Comparison of ENCODE assay signal across 1 cellular context in the genomic region with DNA sequence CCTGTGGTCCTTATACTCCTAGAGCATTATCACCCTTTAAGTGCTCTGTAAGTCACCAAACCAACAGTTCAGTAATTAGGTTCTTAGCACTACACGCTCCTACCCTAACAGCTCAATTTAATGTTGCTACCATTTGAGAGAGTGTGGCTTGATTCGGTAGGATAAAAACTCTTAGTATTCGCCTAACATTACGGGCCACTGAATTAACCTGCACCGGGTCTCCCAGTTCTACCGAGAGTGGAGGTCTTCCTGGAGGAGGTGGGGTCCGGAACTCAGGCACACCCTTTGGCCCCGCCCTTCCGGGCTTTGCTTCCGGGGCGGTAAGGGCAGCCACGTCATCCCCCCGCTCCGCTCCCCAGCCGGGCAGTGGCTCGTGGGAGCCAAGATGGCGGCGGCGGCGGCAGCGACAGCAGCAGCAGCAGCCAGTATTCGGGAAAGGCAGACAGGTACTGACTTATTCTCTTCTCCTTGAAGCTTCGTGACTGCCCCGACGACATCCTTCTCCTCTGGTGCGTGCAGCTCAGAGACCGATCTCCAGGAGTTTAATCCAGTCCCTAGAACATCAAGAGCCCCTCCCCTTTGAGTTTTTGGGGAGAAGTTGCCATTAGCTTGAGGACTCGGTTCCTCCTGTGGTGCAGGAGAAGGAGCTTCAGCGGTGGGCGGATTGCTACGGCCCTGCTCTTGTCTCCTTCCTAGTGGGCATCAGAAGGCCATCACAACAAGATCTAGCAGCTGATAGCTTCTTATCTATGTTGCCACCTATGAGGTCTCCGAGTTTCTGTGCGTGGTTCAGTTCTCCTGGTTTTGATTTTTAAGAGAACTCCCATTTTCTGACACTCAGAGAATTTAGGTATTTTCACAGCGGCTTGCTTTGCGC.
A peak's percentile ranks its signal among the peaks of the same experiment; 100 is the strongest.
TF ChIP-seq lines count a peak whose summit lies in the region.

A gene with protein sequence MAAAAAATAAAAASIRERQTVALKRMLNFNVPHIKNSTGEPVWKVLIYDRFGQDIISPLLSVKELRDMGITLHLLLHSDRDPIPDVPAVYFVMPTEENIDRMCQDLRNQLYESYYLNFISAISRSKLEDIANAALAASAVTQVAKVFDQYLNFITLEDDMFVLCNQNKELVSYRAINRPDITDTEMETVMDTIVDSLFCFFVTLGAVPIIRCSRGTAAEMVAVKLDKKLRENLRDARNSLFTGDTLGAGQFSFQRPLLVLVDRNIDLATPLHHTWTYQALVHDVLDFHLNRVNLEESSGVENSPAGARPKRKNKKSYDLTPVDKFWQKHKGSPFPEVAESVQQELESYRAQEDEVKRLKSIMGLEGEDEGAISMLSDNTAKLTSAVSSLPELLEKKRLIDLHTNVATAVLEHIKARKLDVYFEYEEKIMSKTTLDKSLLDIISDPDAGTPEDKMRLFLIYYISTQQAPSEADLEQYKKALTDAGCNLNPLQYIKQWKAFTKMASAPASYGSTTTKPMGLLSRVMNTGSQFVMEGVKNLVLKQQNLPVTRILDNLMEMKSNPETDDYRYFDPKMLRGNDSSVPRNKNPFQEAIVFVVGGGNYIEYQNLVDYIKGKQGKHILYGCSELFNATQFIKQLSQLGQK (plus strand): TSS at position 366 of the 877 bp plus-strand sequence. CDS start 20 bp downstream, at position 386.

TF ChIP-seq in K562, 482 proteins besides CTCF, POLR2A, EP300 and RAD21 (continued from another document and continues in another):
- TF ChIP-seq, protein P1, sequence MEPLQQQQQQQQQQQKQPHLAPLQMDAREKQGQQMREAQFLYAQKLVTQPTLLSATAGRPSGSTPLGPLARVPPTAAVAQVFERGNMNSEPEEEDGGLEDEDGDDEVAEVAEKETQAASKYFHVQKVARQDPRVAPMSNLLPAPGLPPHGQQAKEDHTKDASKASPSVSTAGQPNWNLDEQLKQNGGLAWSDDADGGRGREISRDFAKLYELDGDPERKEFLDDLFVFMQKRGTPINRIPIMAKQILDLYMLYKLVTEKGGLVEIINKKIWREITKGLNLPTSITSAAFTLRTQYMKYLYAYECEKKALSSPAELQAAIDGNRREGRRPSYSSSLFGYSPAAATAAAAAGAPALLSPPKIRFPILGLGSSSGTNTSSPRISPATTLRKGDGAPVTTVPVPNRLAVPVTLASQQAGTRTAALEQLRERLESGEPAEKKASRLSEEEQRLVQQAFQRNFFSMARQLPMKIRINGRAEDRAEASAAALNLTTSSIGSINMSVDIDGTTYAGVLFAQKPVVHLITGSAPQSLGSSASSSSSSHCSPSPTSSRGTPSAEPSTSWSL (CRISPR knock-in tag; IDR thresholded peaks at IDR 0.05; ENCODE audit: borderline replicate concordance): no peak
- TF ChIP-seq FIP1L1 (IDR thresholded peaks at IDR 0.05; ENCODE audit: low read depth, low read length, poor library complexity, severe bottlenecking): no peak
- no peak for TF ChIP-seq DMBX1 (CRISPR knock-in tag; IDR thresholded peaks at IDR 0.05; ENCODE audit: borderline replicate concordance)
- TF ChIP-seq SNRNP70 (optimal IDR thresholded peaks at IDR 0.05; ENCODE audit: low read depth, low read length): no peak
- no peak for TF ChIP-seq DACH1 (IDR thresholded peaks at IDR 0.05; ENCODE audit: partially characterized antibody)
- TF ChIP-seq ARID1B (IDR thresholded peaks at IDR 0.05): 0 out of 2 replicates have a peak, but pooled peaks have one; percentile 13
- TF ChIP-seq YBX1 (IDR thresholded peaks at IDR 0.05): no peak
- no peak for TF ChIP-seq TBL1XR1 (IDR thresholded peaks at IDR 0.05; ENCODE audit: low read length in 2 of 2)
- no peak for TF ChIP-seq NCOA2 (IDR thresholded peaks at IDR 0.05; ENCODE audit: partially characterized antibody in 2 of 2)
- TF ChIP-seq, protein P2, sequence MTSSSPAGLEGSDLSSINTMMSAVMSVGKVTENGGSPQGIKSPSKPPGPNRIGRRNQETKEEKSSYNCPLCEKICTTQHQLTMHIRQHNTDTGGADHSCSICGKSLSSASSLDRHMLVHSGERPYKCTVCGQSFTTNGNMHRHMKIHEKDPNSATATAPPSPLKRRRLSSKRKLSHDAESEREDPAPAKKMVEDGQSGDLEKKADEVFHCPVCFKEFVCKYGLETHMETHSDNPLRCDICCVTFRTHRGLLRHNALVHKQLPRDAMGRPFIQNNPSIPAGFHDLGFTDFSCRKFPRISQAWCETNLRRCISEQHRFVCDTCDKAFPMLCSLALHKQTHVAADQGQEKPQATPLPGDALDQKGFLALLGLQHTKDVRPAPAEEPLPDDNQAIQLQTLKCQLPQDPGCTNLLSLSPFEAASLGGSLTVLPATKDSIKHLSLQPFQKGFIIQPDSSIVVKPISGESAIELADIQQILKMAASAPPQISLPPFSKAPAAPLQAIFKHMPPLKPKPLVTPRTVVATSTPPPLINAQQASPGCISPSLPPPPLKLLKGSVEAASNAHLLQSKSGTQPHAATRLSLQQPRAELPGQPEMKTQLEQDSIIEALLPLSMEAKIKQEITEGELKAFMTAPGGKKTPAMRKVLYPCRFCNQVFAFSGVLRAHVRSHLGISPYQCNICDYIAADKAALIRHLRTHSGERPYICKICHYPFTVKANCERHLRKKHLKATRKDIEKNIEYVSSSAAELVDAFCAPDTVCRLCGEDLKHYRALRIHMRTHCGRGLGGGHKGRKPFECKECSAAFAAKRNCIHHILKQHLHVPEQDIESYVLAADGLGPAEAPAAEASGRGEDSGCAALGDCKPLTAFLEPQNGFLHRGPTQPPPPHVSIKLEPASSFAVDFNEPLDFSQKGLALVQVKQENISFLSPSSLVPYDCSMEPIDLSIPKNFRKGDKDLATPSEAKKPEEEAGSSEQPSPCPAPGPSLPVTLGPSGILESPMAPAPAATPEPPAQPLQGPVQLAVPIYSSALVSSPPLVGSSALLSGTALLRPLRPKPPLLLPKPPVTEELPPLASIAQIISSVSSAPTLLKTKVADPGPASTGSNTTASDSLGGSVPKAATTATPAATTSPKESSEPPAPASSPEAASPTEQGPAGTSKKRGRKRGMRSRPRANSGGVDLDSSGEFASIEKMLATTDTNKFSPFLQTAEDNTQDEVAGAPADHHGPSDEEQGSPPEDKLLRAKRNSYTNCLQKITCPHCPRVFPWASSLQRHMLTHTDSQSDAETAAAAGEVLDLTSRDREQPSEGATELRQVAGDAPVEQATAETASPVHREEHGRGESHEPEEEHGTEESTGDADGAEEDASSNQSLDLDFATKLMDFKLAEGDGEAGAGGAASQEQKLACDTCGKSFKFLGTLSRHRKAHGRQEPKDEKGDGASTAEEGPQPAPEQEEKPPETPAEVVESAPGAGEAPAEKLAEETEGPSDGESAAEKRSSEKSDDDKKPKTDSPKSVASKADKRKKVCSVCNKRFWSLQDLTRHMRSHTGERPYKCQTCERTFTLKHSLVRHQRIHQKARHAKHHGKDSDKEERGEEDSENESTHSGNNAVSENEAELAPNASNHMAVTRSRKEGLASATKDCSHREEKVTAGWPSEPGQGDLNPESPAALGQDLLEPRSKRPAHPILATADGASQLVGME (CRISPR knock-in tag; IDR thresholded peaks at IDR 0.05): no peak
- TF ChIP-seq ZNF583 (CRISPR knock-in tag; IDR thresholded peaks at IDR 0.05): 0 out of 2 replicates have a peak, but pooled peaks have one; percentile 42
- 0 out of 2 replicates have a peak, but pooled peaks have one; percentile 13 for TF ChIP-seq KLF10 (CRISPR knock-in tag; IDR thresholded peaks at IDR 0.05)
- TF ChIP-seq NCOA1 (IDR thresholded peaks at IDR 0.05; ENCODE audit: low read depth): 0 out of 2 replicates have a peak, but pooled peaks have one; percentile 25
- no peak for TF ChIP-seq ARID2 (IDR thresholded peaks at IDR 0.05)
- no peak for TF ChIP-seq EWSR1 (IDR thresholded peaks at IDR 0.05; ENCODE audit: borderline replicate concordance, low read depth, partially characterized antibody)
- TF ChIP-seq TAF9B (IDR thresholded peaks at IDR 0.05; ENCODE audit: partially characterized antibody): peak; percentile 95
- no peak for TF ChIP-seq ZNF77 (CRISPR knock-in tag; IDR thresholded peaks at IDR 0.05)
- TF ChIP-seq, protein P3, sequence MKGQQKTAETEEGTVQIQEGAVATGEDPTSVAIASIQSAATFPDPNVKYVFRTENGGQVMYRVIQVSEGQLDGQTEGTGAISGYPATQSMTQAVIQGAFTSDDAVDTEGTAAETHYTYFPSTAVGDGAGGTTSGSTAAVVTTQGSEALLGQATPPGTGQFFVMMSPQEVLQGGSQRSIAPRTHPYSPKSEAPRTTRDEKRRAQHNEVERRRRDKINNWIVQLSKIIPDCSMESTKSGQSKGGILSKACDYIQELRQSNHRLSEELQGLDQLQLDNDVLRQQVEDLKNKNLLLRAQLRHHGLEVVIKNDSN (CRISPR knock-in tag; IDR thresholded peaks at IDR 0.05): no peak
- TF ChIP-seq ZKSCAN3 (CRISPR knock-in tag; IDR thresholded peaks at IDR 0.05): no peak
- TF ChIP-seq, protein P4, sequence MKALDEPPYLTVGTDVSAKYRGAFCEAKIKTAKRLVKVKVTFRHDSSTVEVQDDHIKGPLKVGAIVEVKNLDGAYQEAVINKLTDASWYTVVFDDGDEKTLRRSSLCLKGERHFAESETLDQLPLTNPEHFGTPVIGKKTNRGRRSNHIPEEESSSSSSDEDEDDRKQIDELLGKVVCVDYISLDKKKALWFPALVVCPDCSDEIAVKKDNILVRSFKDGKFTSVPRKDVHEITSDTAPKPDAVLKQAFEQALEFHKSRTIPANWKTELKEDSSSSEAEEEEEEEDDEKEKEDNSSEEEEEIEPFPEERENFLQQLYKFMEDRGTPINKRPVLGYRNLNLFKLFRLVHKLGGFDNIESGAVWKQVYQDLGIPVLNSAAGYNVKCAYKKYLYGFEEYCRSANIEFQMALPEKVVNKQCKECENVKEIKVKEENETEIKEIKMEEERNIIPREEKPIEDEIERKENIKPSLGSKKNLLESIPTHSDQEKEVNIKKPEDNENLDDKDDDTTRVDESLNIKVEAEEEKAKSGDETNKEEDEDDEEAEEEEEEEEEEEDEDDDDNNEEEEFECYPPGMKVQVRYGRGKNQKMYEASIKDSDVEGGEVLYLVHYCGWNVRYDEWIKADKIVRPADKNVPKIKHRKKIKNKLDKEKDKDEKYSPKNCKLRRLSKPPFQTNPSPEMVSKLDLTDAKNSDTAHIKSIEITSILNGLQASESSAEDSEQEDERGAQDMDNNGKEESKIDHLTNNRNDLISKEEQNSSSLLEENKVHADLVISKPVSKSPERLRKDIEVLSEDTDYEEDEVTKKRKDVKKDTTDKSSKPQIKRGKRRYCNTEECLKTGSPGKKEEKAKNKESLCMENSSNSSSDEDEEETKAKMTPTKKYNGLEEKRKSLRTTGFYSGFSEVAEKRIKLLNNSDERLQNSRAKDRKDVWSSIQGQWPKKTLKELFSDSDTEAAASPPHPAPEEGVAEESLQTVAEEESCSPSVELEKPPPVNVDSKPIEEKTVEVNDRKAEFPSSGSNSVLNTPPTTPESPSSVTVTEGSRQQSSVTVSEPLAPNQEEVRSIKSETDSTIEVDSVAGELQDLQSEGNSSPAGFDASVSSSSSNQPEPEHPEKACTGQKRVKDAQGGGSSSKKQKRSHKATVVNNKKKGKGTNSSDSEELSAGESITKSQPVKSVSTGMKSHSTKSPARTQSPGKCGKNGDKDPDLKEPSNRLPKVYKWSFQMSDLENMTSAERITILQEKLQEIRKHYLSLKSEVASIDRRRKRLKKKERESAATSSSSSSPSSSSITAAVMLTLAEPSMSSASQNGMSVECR (CRISPR knock-in tag; IDR thresholded peaks at IDR 0.05): no peak; the same call in 1 of the 2 replicates
- no peak for TF ChIP-seq CAMTA2 (CRISPR knock-in tag; conservative IDR thresholded peaks at IDR 0.05)
- no peak for TF ChIP-seq THRAP3 (IDR thresholded peaks at IDR 0.05; ENCODE audit: borderline replicate concordance)
- peak; percentile 58 for TF ChIP-seq RBBP5 (IDR thresholded peaks at IDR 0.05; ENCODE audit: borderline replicate concordance, insufficient read depth, low read length, poor library complexity, severe bottlenecking)
- no peak for TF ChIP-seq KAT8 (IDR thresholded peaks at IDR 0.05; ENCODE audit: low read depth)
- TF ChIP-seq ELF4 (CRISPR knock-in tag; IDR thresholded peaks at IDR 0.05): no peak
- TF ChIP-seq, protein P5, sequence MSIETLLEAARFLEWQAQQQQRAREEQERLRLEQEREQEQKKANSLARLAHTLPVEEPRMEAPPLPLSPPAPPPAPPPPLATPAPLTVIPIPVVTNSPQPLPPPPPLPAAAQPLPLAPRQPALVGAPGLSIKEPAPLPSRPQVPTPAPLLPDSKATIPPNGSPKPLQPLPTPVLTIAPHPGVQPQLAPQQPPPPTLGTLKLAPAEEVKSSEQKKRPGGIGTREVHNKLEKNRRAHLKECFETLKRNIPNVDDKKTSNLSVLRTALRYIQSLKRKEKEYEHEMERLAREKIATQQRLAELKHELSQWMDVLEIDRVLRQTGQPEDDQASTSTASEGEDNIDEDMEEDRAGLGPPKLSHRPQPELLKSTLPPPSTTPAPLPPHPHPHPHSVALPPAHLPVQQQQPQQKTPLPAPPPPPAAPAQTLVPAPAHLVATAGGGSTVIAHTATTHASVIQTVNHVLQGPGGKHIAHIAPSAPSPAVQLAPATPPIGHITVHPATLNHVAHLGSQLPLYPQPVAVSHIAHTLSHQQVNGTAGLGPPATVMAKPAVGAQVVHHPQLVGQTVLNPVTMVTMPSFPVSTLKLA (conservative IDR thresholded peaks at IDR 0.05): peak; percentile 62 to 81; a peak in 3 of 4 replicates
- TF ChIP-seq, protein P6, sequence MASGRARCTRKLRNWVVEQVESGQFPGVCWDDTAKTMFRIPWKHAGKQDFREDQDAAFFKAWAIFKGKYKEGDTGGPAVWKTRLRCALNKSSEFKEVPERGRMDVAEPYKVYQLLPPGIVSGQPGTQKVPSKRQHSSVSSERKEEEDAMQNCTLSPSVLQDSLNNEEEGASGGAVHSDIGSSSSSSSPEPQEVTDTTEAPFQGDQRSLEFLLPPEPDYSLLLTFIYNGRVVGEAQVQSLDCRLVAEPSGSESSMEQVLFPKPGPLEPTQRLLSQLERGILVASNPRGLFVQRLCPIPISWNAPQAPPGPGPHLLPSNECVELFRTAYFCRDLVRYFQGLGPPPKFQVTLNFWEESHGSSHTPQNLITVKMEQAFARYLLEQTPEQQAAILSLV (tag; IDR thresholded peaks at IDR 0.05): no peak
- TF ChIP-seq HNRNPL (IDR thresholded peaks at IDR 0.05; ENCODE audit: low read depth, low read length): no peak
- TF ChIP-seq TSC22D4 (tag; IDR thresholded peaks at IDR 0.05): no peak
- TF ChIP-seq, protein P7, sequence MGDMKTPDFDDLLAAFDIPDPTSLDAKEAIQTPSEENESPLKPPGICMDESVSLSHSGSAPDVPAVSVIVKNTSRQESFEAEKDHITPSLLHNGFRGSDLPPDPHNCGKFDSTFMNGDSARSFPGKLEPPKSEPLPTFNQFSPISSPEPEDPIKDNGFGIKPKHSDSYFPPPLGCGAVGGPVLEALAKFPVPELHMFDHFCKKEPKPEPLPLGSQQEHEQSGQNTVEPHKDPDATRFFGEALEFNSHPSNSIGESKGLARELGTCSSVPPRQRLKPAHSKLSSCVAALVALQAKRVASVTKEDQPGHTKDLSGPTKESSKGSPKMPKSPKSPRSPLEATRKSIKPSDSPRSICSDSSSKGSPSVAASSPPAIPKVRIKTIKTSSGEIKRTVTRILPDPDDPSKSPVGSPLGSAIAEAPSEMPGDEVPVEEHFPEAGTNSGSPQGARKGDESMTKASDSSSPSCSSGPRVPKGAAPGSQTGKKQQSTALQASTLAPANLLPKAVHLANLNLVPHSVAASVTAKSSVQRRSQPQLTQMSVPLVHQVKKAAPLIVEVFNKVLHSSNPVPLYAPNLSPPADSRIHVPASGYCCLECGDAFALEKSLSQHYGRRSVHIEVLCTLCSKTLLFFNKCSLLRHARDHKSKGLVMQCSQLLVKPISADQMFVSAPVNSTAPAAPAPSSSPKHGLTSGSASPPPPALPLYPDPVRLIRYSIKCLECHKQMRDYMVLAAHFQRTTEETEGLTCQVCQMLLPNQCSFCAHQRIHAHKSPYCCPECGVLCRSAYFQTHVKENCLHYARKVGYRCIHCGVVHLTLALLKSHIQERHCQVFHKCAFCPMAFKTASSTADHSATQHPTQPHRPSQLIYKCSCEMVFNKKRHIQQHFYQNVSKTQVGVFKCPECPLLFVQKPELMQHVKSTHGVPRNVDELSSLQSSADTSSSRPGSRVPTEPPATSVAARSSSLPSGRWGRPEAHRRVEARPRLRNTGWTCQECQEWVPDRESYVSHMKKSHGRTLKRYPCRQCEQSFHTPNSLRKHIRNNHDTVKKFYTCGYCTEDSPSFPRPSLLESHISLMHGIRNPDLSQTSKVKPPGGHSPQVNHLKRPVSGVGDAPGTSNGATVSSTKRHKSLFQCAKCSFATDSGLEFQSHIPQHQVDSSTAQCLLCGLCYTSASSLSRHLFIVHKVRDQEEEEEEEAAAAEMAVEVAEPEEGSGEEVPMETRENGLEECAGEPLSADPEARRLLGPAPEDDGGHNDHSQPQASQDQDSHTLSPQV (IDR thresholded peaks at IDR 0.05): no peak
